ENCODE assay signal across 9 cellular contexts in the genomic region with DNA sequence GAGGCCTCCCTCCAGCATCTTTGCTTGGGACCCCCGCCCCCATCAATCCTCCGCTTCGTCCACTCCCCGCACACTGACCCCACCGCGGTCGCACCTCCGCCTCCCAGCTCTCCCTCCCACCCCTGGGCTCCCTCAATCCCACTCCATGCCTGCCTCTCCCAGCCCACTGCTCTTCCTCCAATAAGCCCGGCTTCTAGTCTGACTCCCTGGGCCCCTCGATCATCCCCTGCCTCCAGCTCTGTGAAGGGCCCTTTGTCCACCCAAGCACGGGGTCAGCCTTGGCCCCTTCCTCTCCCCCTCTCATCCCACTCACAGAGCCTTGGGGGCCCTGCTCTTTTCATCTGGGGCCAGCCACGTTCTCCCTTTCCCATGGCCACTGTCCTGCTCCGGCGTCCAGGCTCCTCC. TPM values are rescaled to one million over a fixed set of nuclear protein-coding genes. Genes with fewer than 3 reads are reported as not detected.
DNase-seq lines count a peak whose midpoint lies in the region; ATAC-seq and TF ChIP-seq lines count a peak whose summit lies in the region.
"Had no signal": no experiment of that assay in that cellular context is flagged by ENCODE, and none has a peak within 500 bp of the region (broad histone marks: within the 10 kb centered on the region; RNA-seq: fewer than 3 reads in every experiment).

No MANE protein-coding gene starts in this region.

- no peak overlapping the region for H3K23ac ChIP-seq in mesenchymal stem cell (ENCODE audit: low read length in 2 of 2)

- no peaks in the 10 kb centered on the region for H3K4me1 Mint-ChIP-seq in activated T-cell treated with anti-CD3 and anti-CD28 coated beads, Interleukin-2, amount 50 U/mL, for 72 hours (ENCODE audit: low read depth)
- peaks cover 10% of the 10 kb centered on the region for H3K4me1 Mint-ChIP-seq in type B pancreatic cell (ENCODE audit: unreplicated experiment)

- H3K79me1 ChIP-seq in mesenchymal stem cell (replicated peaks; ENCODE audit: low read length, poor library complexity, severe bottlenecking) = peaks cover 17% of the 10 kb centered on the region

- H3K4me3 ChIP-seq in body of pancreas = no peak overlapping the region
- peak overlapping the region in 1 of 2 experiments; percentile 89 for H3K4me3 ChIP-seq in mesenchymal stem cell (ENCODE audit: insufficient read depth in 1 of 2, low read depth in 1 of 2, low read length in 2 of 2)

- H3K36me3 ChIP-seq in body of pancreas (replicated peaks in 1 of 2; ENCODE audit: insufficient read depth in 1 of 2, low read depth in 2 of 2) (no peaks in the 10 kb centered on the region), mesenchymal stem cell (ENCODE audit: control insufficient read depth in 1 of 2, insufficient read depth in 2 of 2, low read depth in 1 of 2, low read length in 2 of 2) (peaks cover 9 to 12% of the 10 kb centered on the region in 2 experiments)

- no peak overlapping the region for H2BK5ac ChIP-seq in mesenchymal stem cell (ENCODE audit: low read depth, low read length, poor library complexity, severe bottlenecking)

- no peaks in the 10 kb centered on the region for H3K9me3 Mint-ChIP-seq in activated T-cell treated with anti-CD3 and anti-CD28 coated beads, Interleukin-2, amount 50 U/mL, for 72 hours
- no peaks in the 10 kb centered on the region for H3K9me3 Mint-ChIP-seq in type B pancreatic cell

- ATAC-seq in activated T-cell treated with anti-CD3 and anti-CD28 coated beads, Interleukin-2, amount 50 U/mL, for 72 hours (replicated peaks in 1 of 2) = no peak
- ATAC-seq in body of pancreas = no peak

- 70 to 79% methylated on average over 14 of the region's 14 CpGs for WGBS in body of pancreas, 2 donors
- 84% methylated on average over 14 of the region's 14 CpGs for WGBS in mesenchymal stem cell

- H3K27ac Mint-ChIP-seq in activated T-cell treated with anti-CD3 and anti-CD28 coated beads, Interleukin-2, amount 50 U/mL, for 72 hours = no peak overlapping the region
- H3K27ac Mint-ChIP-seq in type B pancreatic cell = peak overlapping the region; percentile 92

- H3K27ac ChIP-seq in body of pancreas (peak overlapping the region in 3 of 4 donors; percentile 10 to 49 (median 11)), mesenchymal stem cell (ENCODE audit: low read length, poor library complexity, severe bottlenecking) (no peak overlapping the region)

- no peak overlapping the region for H3K14ac ChIP-seq in mesenchymal stem cell (ENCODE audit: low read length in 2 of 2)

- H3K27me3 Mint-ChIP-seq in activated T-cell treated with anti-CD3 and anti-CD28 coated beads, Interleukin-2, amount 50 U/mL, for 72 hours (ENCODE audit: low read depth) = peaks cover 12% of the 10 kb centered on the region
- H3K27me3 Mint-ChIP-seq in type B pancreatic cell = peaks cover 19% of the 10 kb centered on the region

- peak overlapping the region; percentile 5 for H2AFZ ChIP-seq in mesenchymal stem cell (ENCODE audit: low read depth, low read length)

- peak overlapping the region; percentile 82 for H2BK120ac ChIP-seq in mesenchymal stem cell (ENCODE audit: low read depth, low read length)

- peak overlapping the region; percentile 49 for H4K91ac ChIP-seq in mesenchymal stem cell (ENCODE audit: low read length)

- H3K9me3 ChIP-seq in body of pancreas (no peaks in the 10 kb centered on the region), mesenchymal stem cell (ENCODE audit: control insufficient read depth, low read length) (no peaks in the 10 kb centered on the region)

- H4K8ac ChIP-seq in mesenchymal stem cell (ENCODE audit: low read length) = peak overlapping the region; percentile 69

- peak overlapping the region; percentile 44 for H2AK5ac ChIP-seq in mesenchymal stem cell (ENCODE audit: low read length, severe bottlenecking)

- H3K4me2 ChIP-seq in mesenchymal stem cell (ENCODE audit: low read length, poor library complexity, severe bottlenecking) = peak overlapping the region; percentile 94

- peak overlapping the region; percentile 96 for H3K9ac ChIP-seq in mesenchymal stem cell (ENCODE audit: low read length)

- intact Hi-C loops in body of pancreas (cut with DNase I) = no loop called here

- peak overlapping the region in 1 of 2 experiments; percentile 24 for H3K4ac ChIP-seq in mesenchymal stem cell (ENCODE audit: low read depth in 1 of 2, low read length in 2 of 2)

- DNase-seq in activated T-cell treated with anti-CD3 and anti-CD28 coated beads, Interleukin-2, amount 50 U/mL, for 72 hours = no peak
- no peak for DNase-seq in activated T-cell treated with anti-CD3 and anti-CD28 coated beads, Interleukin-2, amount 50 U/mL, for 1 hour
- no peak for DNase-seq in body of pancreas
- no peak for DNase-seq in mesenchymal stem cell
- no peak for DNase-seq in type B pancreatic cell (ENCODE audit: extremely low spot score, unreplicated experiment)
- DNase-seq in occipital lobe (lab: John Stamatoyannopoulos, UW) = no peak
- no peak for DNase-seq in stimulated activated CD4-positive, alpha-beta T cell treated with anti-CD3 and anti-CD28 coated beads, Interleukin-2, amount 100 ng/mL, for 24 hours
- DNase-seq in stimulated activated CD4-positive, alpha-beta T cell treated with anti-CD3 and anti-CD28 coated beads, Interleukin-4, amount 100 ng/mL, for 24 hours = no peak
- DNase-seq: NCI-H1694 treated with DMSO at 0.1 percent for 48 hours had no signal

- peak overlapping the region; percentile 44 for H2BK15ac ChIP-seq in mesenchymal stem cell (ENCODE audit: low read depth, poor library complexity, severe bottlenecking)

- H3K36me3 Mint-ChIP-seq in activated T-cell treated with anti-CD3 and anti-CD28 coated beads, Interleukin-2, amount 50 U/mL, for 72 hours (ENCODE audit: insufficient read depth in 2 of 2) = no peaks in the 10 kb centered on the region
- H3K36me3 Mint-ChIP-seq in type B pancreatic cell = no peaks in the 10 kb centered on the region

- no peak for TF ChIP-seq CTCF in body of pancreas (IDR thresholded peaks at IDR 0.05)
- TF ChIP-seq CTCF in type B pancreatic cell (conservative IDR thresholded peaks at IDR 0.05) = no peak

- H3K18ac ChIP-seq in mesenchymal stem cell (ENCODE audit: low read depth in 1 of 2, low read length in 2 of 2) = peak overlapping the region; percentile 61 to 63

- H2BK12ac ChIP-seq in mesenchymal stem cell (ENCODE audit: low read length in 2 of 2) = peak overlapping the region in 1 of 2 experiments; percentile 81

- H3K4me3 Mint-ChIP-seq in activated T-cell treated with anti-CD3 and anti-CD28 coated beads, Interleukin-2, amount 50 U/mL, for 72 hours = peak overlapping the region; percentile 69 to 76
- peak overlapping the region; percentile 88 for H3K4me3 Mint-ChIP-seq in type B pancreatic cell

- peaks cover 35% of the 10 kb centered on the region for H3K4me1 ChIP-seq in body of pancreas
- peaks cover 29% of the 10 kb centered on the region for H3K4me1 ChIP-seq in mesenchymal stem cell (ENCODE audit: control insufficient read depth, insufficient read depth, low read depth, low read length)

- H3K27me3 ChIP-seq in body of pancreas = peaks cover 0 to 24% of the 10 kb centered on the region in 2 donors
- H3K27me3 ChIP-seq in mesenchymal stem cell (ENCODE audit: control insufficient read depth in 1 of 2, insufficient read depth in 1 of 2, low read length in 2 of 2) = peaks cover 6 to 15% of the 10 kb centered on the region in 2 experiments

- TF ChIP-seq POLR2A in body of pancreas (IDR thresholded peaks at IDR 0.05) = no peak

RNA-seq across cellular contexts. Expression of a gene that starts 1.5 kb away (rescaled TPM):
- under 1 TPM; 0.36 to 0.46 TPM for total RNA-seq in activated T-cell treated with anti-CD3 and anti-CD28 coated beads, Interleukin-2, amount 50 U/mL, for 72 hours
- total RNA-seq in body of pancreas (1 to 10 TPM in 1 of 2 donors, not detected in 1; 2.6 TPM), type B pancreatic cell (ENCODE audit: low replicate concordance) (4.5 and 8.3 TPM in 2 replicates), occipital lobe (0.94 TPM)
- 4.3 TPM for polyA plus RNA-seq in mesenchymal stem cell (2013, experiment 1 of 2)
- 4.3 TPM for polyA plus RNA-seq in mesenchymal stem cell (2013, experiment 2 of 2)

RNA-seq across cellular contexts. Expression of a gene that starts 56.5 kb away (rescaled TPM):
- total RNA-seq in activated T-cell treated with anti-CD3 and anti-CD28 coated beads, Interleukin-2, amount 50 U/mL, for 72 hours = 100 to 1,000 TPM; 123 to 141 TPM
- total RNA-seq in body of pancreas (10 to 100 TPM; 50.3 to 58.3 TPM), type B pancreatic cell (ENCODE audit: low replicate concordance) (68.9 and 85.3 TPM in 2 replicates), occipital lobe (38.4 TPM)
- 52.4 TPM for polyA plus RNA-seq in mesenchymal stem cell (2013, experiment 1 of 2)
- 51.7 TPM for polyA plus RNA-seq in mesenchymal stem cell (2013, experiment 2 of 2)
